22 cellular contexts compared by ENCODE assay signal in the genomic region with DNA sequence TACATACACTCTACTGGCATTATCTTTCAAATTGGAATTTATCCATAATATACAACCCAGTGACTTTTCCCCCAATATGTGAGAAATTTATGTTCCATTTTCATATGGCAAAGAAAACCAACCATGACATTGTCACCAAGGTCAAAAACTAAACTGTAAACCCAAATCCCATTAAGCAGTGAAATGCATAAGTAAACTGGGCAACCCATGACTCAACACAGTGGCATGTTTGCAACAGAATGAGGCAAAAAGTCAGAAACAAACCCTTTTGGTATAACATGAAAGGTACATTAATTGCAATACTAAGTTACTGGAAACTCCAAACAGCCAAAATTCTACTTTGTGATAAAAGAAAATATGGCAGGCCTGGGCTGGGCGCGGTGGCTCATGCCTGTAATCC. TPM values are rescaled to one million over a fixed set of nuclear protein-coding genes. Genes with fewer than 3 reads are reported as not detected.
DNase-seq lines count a peak whose midpoint lies in the region; ATAC-seq, FAIRE-seq and TF ChIP-seq lines count a peak whose summit lies in the region.
"Had no signal": no experiment of that assay in that cellular context is flagged by ENCODE, and none has a peak within 500 bp of the region (broad histone marks: within the 10 kb centered on the region; RNA-seq: fewer than 3 reads in every experiment).

No MANE protein-coding gene starts in this region.

- no peaks in the 10 kb centered on the region for H3K9me3 ChIP-seq in HepG2 (ENCODE audit: low read length)
- peaks cover 0 to 22% (median 8%) of the 10 kb centered on the region in 4 donors for H3K9me3 ChIP-seq in right lobe of liver
- H3K9me3 ChIP-seq in adipocyte (ENCODE audit: control insufficient read depth, low read length): peaks cover 35% of the 10 kb centered on the region

- no TSS peak for BruUV-seq in HepG2 (replicated peaks; lab: Mats Ljungman, UMichigan)

- TF ChIP-seq EP300 in HepG2 (IDR thresholded peaks at IDR 0.05; ENCODE audit: low read depth in 2 of 2, low read length in 2 of 2) (peak in 1 of 2 experiments; percentile 18; a peak in 1 of 4 replicates), HepG2 (CRISPR knock-in tag; IDR thresholded peaks at IDR 0.05; ENCODE audit: borderline replicate concordance) (no peak)

- H3K27me3 ChIP-seq in HepG2 (ENCODE audit: control insufficient read depth in 1 of 2, insufficient read depth in 2 of 2, low read length in 2 of 2): no peaks in the 10 kb centered on the region; a peak in 1 of 5 replicates
- H3K27me3 ChIP-seq in right lobe of liver: no peaks in the 10 kb centered on the region
- H3K27me3 ChIP-seq in adipocyte (replicated peaks; ENCODE audit: control insufficient read depth, insufficient read depth, low read length): no peaks in the 10 kb centered on the region

- peak; percentile 15 for FAIRE-seq in HepG2 (lab: Jason Lieb, UNC)
- FAIRE-seq: A549, GM12892, GM18507 had no signal

- no peak for TF ChIP-seq CTCF in HepG2 (CRISPR knock-in tag; IDR thresholded peaks at IDR 0.05)
- no peak for TF ChIP-seq CTCF in right lobe of liver (IDR thresholded peaks at IDR 0.05)
- TF ChIP-seq CTCF in coronary artery (IDR thresholded peaks at IDR 0.05): no peak

- POLR2A ChIA-PET in HepG2 (lab: Yijun Ruan, JAX): interaction anchor here (1.3 kb wide), 1 partner anchor 13 kb away, joined by 6 read pairs; a partner anchor contains a TSS

- H3K36me3 ChIP-seq in HepG2 (replicated peaks in 1 of 2; ENCODE audit: control insufficient read depth in 1 of 2, insufficient read depth in 2 of 2, low read length in 2 of 2): peaks cover 6 to 19% of the 10 kb centered on the region in 2 experiments; a peak in 3 of 5 replicates
- peaks cover 0 to 2% (median 0%) of the 10 kb centered on the region in 4 donors for H3K36me3 ChIP-seq in right lobe of liver
- no peaks in the 10 kb centered on the region for H3K36me3 ChIP-seq in adipocyte (ENCODE audit: control insufficient read depth, insufficient read depth, low read length, severe bottlenecking)

- TF ChIP-seq POLR2A in HepG2 (IDR thresholded peaks at IDR 0.05; ENCODE audit: insufficient read depth in 1 of 2, low read depth in 2 of 2, low read length in 2 of 2): no peak
- no peak for TF ChIP-seq POLR2A in right lobe of liver (IDR thresholded peaks at IDR 0.05)

- ATAC-seq in HepG2: no peak
- ATAC-seq in right lobe of liver: no peak
- no peak for ATAC-seq in GM21825 (IDR thresholded peaks at IDR 0.05; ENCODE audit: unreplicated experiment)
- ATAC-seq: A549, HCT116 had no signal

- H3K9ac ChIP-seq in HepG2 (ENCODE audit: insufficient read depth, low read depth, low read length) (no peak overlapping the region), adipocyte (ENCODE audit: low read length) (no peak overlapping the region)

- H2AFZ ChIP-seq in HepG2 (ENCODE audit: low read length): no peak overlapping the region

- H3K27ac ChIP-seq in HepG2 (ENCODE audit: extremely low read length, insufficient read depth, low read length) (peak overlapping the region; percentile 17), right lobe of liver (no peak overlapping the region), coronary artery (no peak overlapping the region)
- H3K27ac ChIP-seq: 22Rv1, A549 had no signal

- H3K4me1 ChIP-seq in HepG2 (ENCODE audit: insufficient read depth, low read length) (peaks cover 24% of the 10 kb centered on the region), right lobe of liver (peaks cover 0 to 8% (median 3%) of the 10 kb centered on the region in 4 donors), adipocyte (ENCODE audit: control insufficient read depth, insufficient read depth, low read length) (peaks cover 5% of the 10 kb centered on the region)
- H3K4me1 ChIP-seq: A549 had no signal

- peak; percentile 57 for DNase-seq in HepG2 (ENCODE audit: low spot score)
- DNase-seq in right lobe of liver: no peak
- DNase-seq in M059J (ENCODE audit: low read depth): peak; percentile 32
- DNase-seq in adipocyte (ENCODE audit: low read depth): peak; percentile 18
- DNase-seq in COLO668 (lab: John Stamatoyannopoulos, UW; ENCODE audit: unreplicated experiment): no peak
- DNase-seq in coronary artery (ENCODE audit: low spot score): no peak
- DNase-seq: AML-193; Calu3; CD4-positive, alpha-beta memory T cell; DMS79 treated with DMSO at 0.1 percent for 48 hours; GDM1; GOT3; H7; HFFc6 had no signal

- intact Hi-C loops in HepG2 (cut with micrococcal nuclease; ENCODE audit: unreplicated experiment): no loop called here
- intact Hi-C loops in right lobe of liver (cut with DNase I): no loop called here

- in situ Hi-C loops in HepG2 (cut with HindIII; ENCODE audit: extremely low pct_ligation_motif_present, low pct_unique_long_range_greater_than_20kb): no loop called here

- no peaks in the 10 kb centered on the region for H4K20me1 ChIP-seq in HepG2 (ENCODE audit: insufficient read depth, low read length)

- H3K4me3 ChIP-seq in HepG2 (replicated peaks in 1 of 3; ENCODE audit: insufficient read depth in 1 of 3, low read depth in 2 of 3, low read length in 3 of 3) (no peak overlapping the region), right lobe of liver (no peak overlapping the region), adipocyte (ENCODE audit: low read length) (no peak overlapping the region), coronary artery (no peak overlapping the region)
- H3K4me3 ChIP-seq: A549 had no signal

- CTCF ChIA-PET in HepG2 (lab: Yijun Ruan, JAX; ENCODE audit: low intra/inter-chr PET ratio, low total read pairs): no interaction called here

- TF ChIP-seq RAD21 in HepG2 (CRISPR knock-in tag; IDR thresholded peaks at IDR 0.05): no peak

- H3K79me2 ChIP-seq in HepG2 (ENCODE audit: insufficient read depth, low read length): no peaks in the 10 kb centered on the region

- WGBS in HepG2 (ENCODE audit: low lambda C conversion rate): 91% methylated on average over 2 of the region's 2 CpGs
- WGBS in right lobe of liver (ENCODE audit: insufficient coverage, low coverage, low lambda C conversion rate, missing lambda C conversion rate): 100% methylated on average over 1 of the region's 2 CpGs

- peak overlapping the region; percentile 27; the same call in 1 of the 2 replicates for H3K4me2 ChIP-seq in HepG2 (ENCODE audit: low read depth, low read length)
- H3K4me2 ChIP-seq: A549 had no signal

RNA-seq across cellular contexts. Expression of a gene that starts 4.9 kb away (rescaled TPM):
- total RNA-seq in HepG2 (2016; rRNA removed; fragmentation: Illumina TruSeq; extraction: Trizol) (5.2 and 6.4 TPM in 2 replicates), right lobe of liver (under 1 TPM in 4 of 6 experiments, not detected in 2; 0.29 to 0.32 (median 0.31) TPM)
- 1.3 and 1.9 TPM in 2 replicates for total RNA-seq in HepG2 (2016; cell fraction: cytosol; rRNA removed; fragmentation: Illumina TruSeq; extraction: Trizol; ENCODE audit: low read depth)
- total RNA-seq in HepG2 (2016; cell fraction: insoluble cytoplasmic fraction; rRNA removed; fragmentation: Illumina TruSeq; extraction: Trizol): 5.5 and 5.8 TPM in 2 replicates
- 2.1 and 3.0 TPM in 2 replicates for total RNA-seq in HepG2 (2016; cell fraction: membrane; rRNA removed; fragmentation: Illumina TruSeq; extraction: Trizol)
- total RNA-seq in HepG2 (2016; cell fraction: nucleus; rRNA removed; fragmentation: Illumina TruSeq; extraction: Trizol): 6.1 and 6.9 TPM in 2 replicates
- 0.46 and 0.52 TPM in 2 replicates for polyA plus RNA-seq in HepG2 (2011; rRNA removed)
- polyA plus RNA-seq in HepG2 (2011; cell fraction: cytosol; rRNA removed): 0.10 and 0.13 TPM in 2 replicates
- polyA plus RNA-seq in HepG2 (2011; cell fraction: nucleus; rRNA removed): 0.59 and 0.92 TPM in 2 replicates
- 0.59 and 0.67 TPM in 2 replicates for polyA plus RNA-seq in HepG2 (2012)
- polyA plus RNA-seq in HepG2 (2016; cell fraction: cytosol; fragmentation: Illumina TruSeq; extraction: Trizol; ENCODE audit: low read depth): 0.17 and 0.23 TPM in 2 replicates
- polyA plus RNA-seq in HepG2 (2016; cell fraction: insoluble cytoplasmic fraction; fragmentation: Illumina TruSeq; extraction: Trizol; ENCODE audit: low read depth): 2.0 and 2.3 TPM in 2 replicates
- 0.21 and 0.30 TPM in 2 replicates for polyA plus RNA-seq in HepG2 (2016; cell fraction: membrane; fragmentation: Illumina TruSeq; extraction: Trizol; ENCODE audit: low read depth)
- 2.1 and 2.6 TPM in 2 replicates for polyA plus RNA-seq in HepG2 (2016; cell fraction: nucleus; fragmentation: Illumina TruSeq; extraction: Trizol; ENCODE audit: insufficient read depth, low read depth)
- polyA minus RNA-seq in HepG2 (2011; rRNA and poly(A)+ RNA removed; ENCODE audit: low replicate concordance): 0.64 TPM in 1 of 2 replicates, not detected in the other
- polyA minus RNA-seq in HepG2 (2011; cell fraction: cytosol; rRNA and poly(A)+ RNA removed): 0.62 and 0.79 TPM in 2 replicates
- polyA minus RNA-seq in HepG2 (2011; cell fraction: nucleus; rRNA and poly(A)+ RNA removed): 6.6 and 6.7 TPM in 2 replicates
- 0.74 and 1.1 TPM in 2 replicates for total RNA-seq in M059J (2014; rRNA removed; shearing (Covaris generic))
- total RNA-seq: CD4-positive, alpha-beta memory T cell; H7 had no signal
- polyA plus RNA-seq: A549; BJ; CD14-positive monocyte; CD4-positive, alpha-beta memory T cell had no signal

RNA-seq across cellular contexts. Expression of a gene that starts 12.4 kb away (rescaled TPM):
- total RNA-seq in HepG2 (2016; rRNA removed; fragmentation: Illumina TruSeq; extraction: Trizol) (4.9 and 5.8 TPM in 2 replicates), right lobe of liver (1 to 10 TPM; 1.1 to 7.4 (median 2.5) TPM)
- 0.44 and 1.4 TPM in 2 replicates for total RNA-seq in HepG2 (2016; cell fraction: cytosol; rRNA removed; fragmentation: Illumina TruSeq; extraction: Trizol; ENCODE audit: low read depth)
- 4.8 and 7.4 TPM in 2 replicates for total RNA-seq in HepG2 (2016; cell fraction: insoluble cytoplasmic fraction; rRNA removed; fragmentation: Illumina TruSeq; extraction: Trizol)
- 1.4 and 2.8 TPM in 2 replicates for total RNA-seq in HepG2 (2016; cell fraction: membrane; rRNA removed; fragmentation: Illumina TruSeq; extraction: Trizol)
- 5.2 and 5.6 TPM in 2 replicates for total RNA-seq in HepG2 (2016; cell fraction: nucleus; rRNA removed; fragmentation: Illumina TruSeq; extraction: Trizol)
- 1.4 and 1.8 TPM in 2 replicates for polyA plus RNA-seq in HepG2 (2011; rRNA removed)
- 0.82 and 1.2 TPM in 2 replicates for polyA plus RNA-seq in HepG2 (2011; cell fraction: cytosol; rRNA removed)
- polyA plus RNA-seq in HepG2 (2011; cell fraction: nucleus; rRNA removed): 1.5 and 1.9 TPM in 2 replicates
- polyA plus RNA-seq in HepG2 (2012): 2.0 and 2.4 TPM in 2 replicates
- 0.45 and 0.66 TPM in 2 replicates for polyA plus RNA-seq in HepG2 (2016; cell fraction: cytosol; fragmentation: Illumina TruSeq; extraction: Trizol; ENCODE audit: low read depth)
- polyA plus RNA-seq in HepG2 (2016; cell fraction: insoluble cytoplasmic fraction; fragmentation: Illumina TruSeq; extraction: Trizol; ENCODE audit: low read depth): 4.0 and 5.4 TPM in 2 replicates
- 0.43 and 0.81 TPM in 2 replicates for polyA plus RNA-seq in HepG2 (2016; cell fraction: membrane; fragmentation: Illumina TruSeq; extraction: Trizol; ENCODE audit: low read depth)
- polyA plus RNA-seq in HepG2 (2016; cell fraction: nucleus; fragmentation: Illumina TruSeq; extraction: Trizol; ENCODE audit: insufficient read depth, low read depth): 13.0 and 14.6 TPM in 2 replicates
- polyA minus RNA-seq in HepG2 (2011; rRNA and poly(A)+ RNA removed; ENCODE audit: low replicate concordance): 1.7 TPM in 1 of 2 replicates, not detected in the other
- polyA minus RNA-seq in HepG2 (2011; cell fraction: cytosol; rRNA and poly(A)+ RNA removed): 1.2 and 2.0 TPM in 2 replicates
- polyA minus RNA-seq in HepG2 (2011; cell fraction: nucleus; rRNA and poly(A)+ RNA removed): 5.8 and 7.9 TPM in 2 replicates
- total RNA-seq in M059J (2014; rRNA removed; shearing (Covaris generic)): 3.4 and 7.4 TPM in 2 replicates
- total RNA-seq: H7 had no signal
- polyA plus RNA-seq: A549 had no signal

RNA-seq across cellular contexts. Expression of a gene that starts 16.7 kb away (rescaled TPM):
- total RNA-seq in HepG2 (2016; rRNA removed; fragmentation: Illumina TruSeq; extraction: Trizol) (3.2 and 6.0 TPM in 2 replicates), right lobe of liver (1 to 10 TPM; 2.2 to 8.6 (median 3.1) TPM)
- 0.40 and 0.44 TPM in 2 replicates for total RNA-seq in HepG2 (2016; cell fraction: cytosol; rRNA removed; fragmentation: Illumina TruSeq; extraction: Trizol; ENCODE audit: low read depth)
- 3.6 and 4.1 TPM in 2 replicates for total RNA-seq in HepG2 (2016; cell fraction: insoluble cytoplasmic fraction; rRNA removed; fragmentation: Illumina TruSeq; extraction: Trizol)
- 1.1 and 1.6 TPM in 2 replicates for total RNA-seq in HepG2 (2016; cell fraction: membrane; rRNA removed; fragmentation: Illumina TruSeq; extraction: Trizol)
- 3.7 and 4.7 TPM in 2 replicates for total RNA-seq in HepG2 (2016; cell fraction: nucleus; rRNA removed; fragmentation: Illumina TruSeq; extraction: Trizol)
- polyA plus RNA-seq in HepG2 (2011; rRNA removed): 0.90 and 1.0 TPM in 2 replicates
- 0.48 and 0.69 TPM in 2 replicates for polyA plus RNA-seq in HepG2 (2011; cell fraction: cytosol; rRNA removed)
- 0.95 and 1.3 TPM in 2 replicates for polyA plus RNA-seq in HepG2 (2011; cell fraction: nucleus; rRNA removed)
- polyA plus RNA-seq in HepG2 (2012): 0.86 and 0.88 TPM in 2 replicates
- 0.11 and 0.16 TPM in 2 replicates for polyA plus RNA-seq in HepG2 (2016; cell fraction: cytosol; fragmentation: Illumina TruSeq; extraction: Trizol; ENCODE audit: low read depth)
- polyA plus RNA-seq in HepG2 (2016; cell fraction: insoluble cytoplasmic fraction; fragmentation: Illumina TruSeq; extraction: Trizol; ENCODE audit: low read depth): 1.7 and 1.9 TPM in 2 replicates
- 0.32 and 0.49 TPM in 2 replicates for polyA plus RNA-seq in HepG2 (2016; cell fraction: membrane; fragmentation: Illumina TruSeq; extraction: Trizol; ENCODE audit: low read depth)
- 3.0 and 3.1 TPM in 2 replicates for polyA plus RNA-seq in HepG2 (2016; cell fraction: nucleus; fragmentation: Illumina TruSeq; extraction: Trizol; ENCODE audit: insufficient read depth, low read depth)
- 0.02 and 2.0 TPM in 2 replicates for polyA minus RNA-seq in HepG2 (2011; rRNA and poly(A)+ RNA removed; ENCODE audit: low replicate concordance)
- polyA minus RNA-seq in HepG2 (2011; cell fraction: cytosol; rRNA and poly(A)+ RNA removed): 1.2 TPM in 2 replicates
- 5.0 and 6.2 TPM in 2 replicates for polyA minus RNA-seq in HepG2 (2011; cell fraction: nucleus; rRNA and poly(A)+ RNA removed)
- 2.5 and 3.9 TPM in 2 replicates for total RNA-seq in M059J (2014; rRNA removed; shearing (Covaris generic))
- total RNA-seq: Calu3 had no signal
- polyA plus RNA-seq: A549 had no signal

Comparison
In these comparisons a context has a peak if more than half of its experiments do, and no peak if none do; other contexts are left out.
1. DNase-seq: peak in HepG2 (single experiment), M059J (single experiment) and adipocyte (single experiment); none in right lobe of liver (0 of 3), COLO668 (single experiment) and coronary artery (single experiment).